ENCODE assay signal across 25 cellular contexts in genomic region chr18:46109386-46109785, GRCh38. TPM values are rescaled to one million over a fixed set of nuclear protein-coding genes. Genes with fewer than 3 reads are reported as not detected.
"Had no signal": no experiment of that assay in that cellular context is flagged by ENCODE, and none has a peak within 500 bp of the region (broad histone marks: within the 10 kb centered on the region; RNA-seq: fewer than 3 reads in every experiment).

No MANE protein-coding gene starts in this region.

- H3K9me3 ChIP-seq: MG63 had no signal

- H3K27me3 ChIP-seq: brain microvascular endothelial cell, cardiac muscle cell, MG63 had no signal

- H3K27me3 Mint-ChIP-seq: activated CD4-positive, alpha-beta T cell treated with anti-CD3 and anti-CD28 coated beads for 36 hours; activated CD8-positive, alpha-beta T cell treated with anti-CD3 and anti-CD28 coated beads for 36 hours; activated naive CD4-positive, alpha-beta T cell treated with anti-CD3 and anti-CD28 coated beads, Interleukin-2, amount 50 U/mL, for 24 hours; activated T-helper 17 cell treated with anti-CD3 and anti-CD28 coated beads, Interleukin-2, amount 50 U/mL, for 72 hours; T-cell had no signal

- DNase-seq: activated CD4-positive, alpha-beta T cell treated with anti-CD3 and anti-CD28 coated beads for 36 hours; activated CD4-positive, alpha-beta T cell treated with anti-CD3 and anti-CD28 coated beads, Interleukin-2, amount 50 U/mL, for 1 hour; activated CD8-positive, alpha-beta memory T cell treated with anti-CD3 and anti-CD28 coated beads, Interleukin-2, amount 50 U/mL, for 4 hours; activated CD8-positive, alpha-beta T cell treated with anti-CD3 and anti-CD28 coated beads for 36 hours; activated gamma-delta T cell treated with Interleukin-2 at 50 U/mL for 16 hours; amygdala; brain microvascular endothelial cell; MG63; MV-4-11; NCI-H1092 treated with DMSO at 0.1 percent for 48 hours; NCI-H1436; NCI-H1694 treated with DMSO at 0.1 percent for 48 hours; NCI-H2029 treated with DMSO at 0.1 percent for 48 hours; NCI-H345; NCI-H510A; NCI-H526 treated with DMSO at 0.1 percent for 48 hours; T-cell; T1000; WERI-Rb-1 had no signal

- H3K9me3 Mint-ChIP-seq: activated CD8-positive, alpha-beta T cell treated with anti-CD3 and anti-CD28 coated beads for 36 hours; activated naive CD4-positive, alpha-beta T cell treated with anti-CD3 and anti-CD28 coated beads, Interleukin-2, amount 50 U/mL, for 24 hours; activated T-helper 17 cell treated with anti-CD3 and anti-CD28 coated beads, Interleukin-2, amount 50 U/mL, for 72 hours; T-cell had no signal

- H3K9ac ChIP-seq: KMS-11 had no signal

- H3K27ac Mint-ChIP-seq: activated CD4-positive, alpha-beta T cell treated with anti-CD3 and anti-CD28 coated beads for 36 hours; activated naive CD4-positive, alpha-beta T cell treated with anti-CD3 and anti-CD28 coated beads, Interleukin-2, amount 50 U/mL, for 24 hours; activated T-helper 17 cell treated with anti-CD3 and anti-CD28 coated beads, Interleukin-2, amount 50 U/mL, for 72 hours had no signal

- H3K4me2 ChIP-seq: KMS-11 had no signal

- H3K4me3 ChIP-seq: cardiac muscle cell, MG63, SK-N-MC had no signal

- H3K4me3 Mint-ChIP-seq: activated CD4-positive, alpha-beta T cell treated with anti-CD3 and anti-CD28 coated beads for 36 hours; activated CD8-positive, alpha-beta T cell treated with anti-CD3 and anti-CD28 coated beads for 36 hours; activated naive CD4-positive, alpha-beta T cell treated with anti-CD3 and anti-CD28 coated beads, Interleukin-2, amount 50 U/mL, for 24 hours; activated T-helper 17 cell treated with anti-CD3 and anti-CD28 coated beads, Interleukin-2, amount 50 U/mL, for 72 hours; T-cell had no signal

- ATAC-seq: activated CD4-positive, alpha-beta T cell treated with anti-CD3 and anti-CD28 coated beads for 36 hours; activated CD8-positive, alpha-beta T cell treated with anti-CD3 and anti-CD28 coated beads for 36 hours; activated T-helper 17 cell treated with anti-CD3 and anti-CD28 coated beads, Interleukin-2, amount 50 U/mL, for 72 hours; T-cell had no signal

RNA-seq across cellular contexts. Expression of gene PSTPIP2, which starts 37.3 kb away (rescaled TPM):
- total RNA-seq: OCI-LY7 had no signal
